ENCODE assay signal across 23 cellular contexts in genomic region chr20:59210186-59210585, GRCh38. TPM values are rescaled to one million over a fixed set of nuclear protein-coding genes. Genes with fewer than 3 reads are reported as not detected.
DNase-seq lines count a peak whose midpoint lies in the region; ATAC-seq and TF ChIP-seq lines count a peak whose summit lies in the region.
"Had no signal": no experiment of that assay in that cellular context is flagged by ENCODE, and none has a peak within 500 bp of the region (broad histone marks: within the 10 kb centered on the region; RNA-seq: fewer than 3 reads in every experiment).

No MANE protein-coding gene starts in this region.

- H3K36me3 Mint-ChIP-seq in T-helper 17 cell (ENCODE audit: low read depth) (peaks cover 4% of the 10 kb centered on the region), osteocyte (ENCODE audit: unreplicated experiment) (no peaks in the 10 kb centered on the region), progenitor cell of endocrine pancreas (ENCODE audit: insufficient read depth) (no peaks in the 10 kb centered on the region)

- H3K27ac Mint-ChIP-seq in T-helper 17 cell (peak overlapping the region; percentile 70), osteocyte (ENCODE audit: unreplicated experiment) (no peak overlapping the region), progenitor cell of endocrine pancreas (no peak overlapping the region)
- H3K27ac Mint-ChIP-seq: GM23338, H9 had no signal

- H3K9me3 Mint-ChIP-seq in osteocyte (ENCODE audit: unreplicated experiment) (no peaks in the 10 kb centered on the region), progenitor cell of endocrine pancreas (ENCODE audit: low read depth) (no peaks in the 10 kb centered on the region)
- H3K9me3 Mint-ChIP-seq: CD4-positive, alpha-beta memory T cell; GM23338; H9 had no signal

- ATAC-seq in T-helper 17 cell (no peak), GM21423 (IDR thresholded peaks at IDR 0.05; ENCODE audit: unreplicated experiment) (no peak)
- ATAC-seq: A549, GM12878, GM23338, HCT116 had no signal

- H3K9me3 ChIP-seq in T-helper 17 cell (ENCODE audit: control insufficient read depth, low read length, poor library complexity, severe bottlenecking) = no peaks in the 10 kb centered on the region
- H3K9me3 ChIP-seq: A549; BE2C; BLaER1 treated with 17β-estradiol and CSF1 and Interleukin-3, amounts not matched to agents 10 nM and 100 nM had no signal

- H3K4me3 Mint-ChIP-seq in T-helper 17 cell (no peak overlapping the region), osteocyte (ENCODE audit: unreplicated experiment) (no peak overlapping the region), progenitor cell of endocrine pancreas (ENCODE audit: low read depth) (no peak overlapping the region)
- H3K4me3 Mint-ChIP-seq: CD4-positive, alpha-beta memory T cell; GM23338; H9 had no signal

- TF ChIP-seq CTCF in osteocyte (IDR thresholded peaks at IDR 0.05) = no peak
- no peak for TF ChIP-seq CTCF in progenitor cell of endocrine pancreas (IDR thresholded peaks at IDR 0.05; ENCODE audit: unreplicated experiment)

- no peaks in the 10 kb centered on the region for H3K27me3 Mint-ChIP-seq in T-helper 17 cell
- peaks cover 6% of the 10 kb centered on the region for H3K27me3 Mint-ChIP-seq in osteocyte (ENCODE audit: unreplicated experiment)
- H3K27me3 Mint-ChIP-seq in progenitor cell of endocrine pancreas = peaks cover 43% of the 10 kb centered on the region
- H3K27me3 Mint-ChIP-seq: CD4-positive, alpha-beta memory T cell had no signal

- DNase-seq in T-helper 17 cell (no peak), cerebellar cortex (ENCODE audit: low spot score) (peak; percentile 55), osteocyte (ENCODE audit: extremely low spot score, unreplicated experiment) (peak; percentile 77), NCI-H2107 treated with DMSO at 0.1 percent for 48 hours (lab: John Stamatoyannopoulos, UW; ENCODE audit: unreplicated experiment) (no peak), progenitor cell of endocrine pancreas (ENCODE audit: low spot score, unreplicated experiment) (no peak)
- DNase-seq: 8988T; ACHN; AML-193; BE2C; Calu3; CD4-positive, alpha-beta memory T cell; COR-L47; DMS53; DMS79 treated with DMSO at 0.1 percent for 48 hours; H9 had no signal

- H3K4me1 Mint-ChIP-seq in T-helper 17 cell (peaks cover 19% of the 10 kb centered on the region), osteocyte (ENCODE audit: unreplicated experiment) (no peaks in the 10 kb centered on the region), progenitor cell of endocrine pancreas (ENCODE audit: low read depth) (no peaks in the 10 kb centered on the region)

RNA-seq across cellular contexts. Expression of gene ZNF831, which starts 46.6 kb away (rescaled TPM):
- total RNA-seq in T-helper 17 cell (10 to 100 TPM; 37.8 to 42.0 TPM), osteocyte (not detected in 2 replicates), progenitor cell of endocrine pancreas (not detected in 2 replicates)
- total RNA-seq: Calu3, Daoy, GM23338, H4, H9 had no signal

Comparison
In these comparisons a context has a peak if more than half of its experiments do, and no peak if none do; other contexts are left out.
1. DNase-seq: peak in cerebellar cortex (single experiment) and osteocyte (single experiment); none in T-helper 17 cell (0 of 3), NCI-H2107 treated with DMSO at 0.1 percent for 48 hours (single experiment) and progenitor cell of endocrine pancreas (single experiment).
2. RNA of gene ZNF831, which starts 46.6 kb away (total RNA-seq): 37.8 to 42.0 TPM in T-helper 17 cell; not detected in osteocyte and not detected in progenitor cell of endocrine pancreas; every median in the first group is over 10 times any median in the second.